Comparison of ENCODE assay signal across 15 cellular contexts in the genomic region with DNA sequence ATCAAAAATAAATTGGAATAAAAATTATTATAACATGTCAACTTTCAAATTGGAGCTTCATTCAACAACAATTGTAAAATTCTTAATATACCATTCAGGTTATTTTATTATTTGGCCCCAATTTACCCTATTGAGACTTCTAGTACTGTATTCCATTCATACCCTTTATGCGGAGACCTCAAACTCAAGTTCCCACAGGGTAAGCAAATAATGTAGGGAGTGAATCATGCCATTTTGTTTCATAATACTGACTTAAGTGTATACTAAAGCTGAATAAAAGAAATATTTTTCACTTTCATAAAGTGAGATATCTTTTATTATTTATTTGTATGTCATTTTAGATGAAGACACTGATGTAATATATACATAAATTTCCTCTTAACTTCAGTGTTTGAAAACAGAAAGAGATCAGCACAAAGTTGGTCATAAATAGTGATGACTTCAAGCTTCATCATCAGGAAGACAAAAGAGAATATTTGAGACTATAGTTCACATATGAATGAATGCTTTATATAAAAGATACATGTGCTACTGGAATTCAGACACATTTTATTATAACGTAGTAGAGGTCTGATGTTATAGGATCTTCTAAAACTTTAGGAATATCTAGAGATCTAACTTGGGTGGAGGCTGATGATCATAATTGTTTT.
A peak's percentile ranks its signal among the peaks of the same experiment; 100 is the strongest.
DNase-seq lines count a peak whose midpoint lies in the region; FAIRE-seq and TF ChIP-seq lines count a peak whose summit lies in the region.
"Had no signal": no experiment of that assay in that cellular context is flagged by ENCODE, and none has a peak within 500 bp of the region (broad histone marks: within the 10 kb centered on the region; RNA-seq: fewer than 3 reads in every experiment).

No MANE protein-coding gene starts in this region.

- H3K4me3 ChIP-seq in bronchial epithelial cell (ENCODE audit: low read depth, low read length) = no peak overlapping the region
- H3K4me3 ChIP-seq in keratinocyte (ENCODE audit: control insufficient read depth in 2 of 3, extremely low read depth in 1 of 3, insufficient read depth in 2 of 3, low read depth in 1 of 3, low read length in 3 of 3) = no peak overlapping the region
- H3K4me3 ChIP-seq in coronary artery = no peak overlapping the region
- H3K4me3 ChIP-seq: BLaER1, GM23248 had no signal

- peaks cover 4% of the 10 kb centered on the region for H3K4me1 ChIP-seq in keratinocyte (ENCODE audit: control insufficient read depth, extremely low read depth, insufficient read depth, low read length)
- H3K4me1 ChIP-seq: BLaER1, Caco-2 had no signal

- H3K9ac ChIP-seq in keratinocyte (ENCODE audit: control insufficient read depth, extremely low read depth, insufficient read depth, low read length) = no peak overlapping the region
- H3K9ac ChIP-seq: BLaER1, GM23248 had no signal

- peak overlapping the region; percentile 52 for H3K27ac ChIP-seq in keratinocyte (ENCODE audit: control insufficient read depth, insufficient read depth, low read length)
- no peak overlapping the region for H3K27ac ChIP-seq in coronary artery
- H3K27ac ChIP-seq: BLaER1, GM23248 had no signal

- dilution Hi-C loops in keratinocyte (cut with MboI; ENCODE audit: extremely low pct_ligation_motif_present, low sequenced_read_pairs) = no loop called here

- H3K79me2 ChIP-seq in keratinocyte (ENCODE audit: control insufficient read depth, insufficient read depth, low read length) = no peaks in the 10 kb centered on the region

- TF ChIP-seq CTCF in bronchial epithelial cell (IDR thresholded peaks at IDR 0.05; ENCODE audit: insufficient read depth, low read length, severe bottlenecking) (no peak), keratinocyte (optimal IDR thresholded peaks at IDR 0.05 in 1 of 3, IDR thresholded peaks at IDR 0.05 in 1 of 3, conservative IDR thresholded peaks at IDR 0.05 in 1 of 3; ENCODE audit: extremely low read depth in 1 of 3, insufficient read depth in 2 of 3, low read length in 3 of 3) (no peak), coronary artery (IDR thresholded peaks at IDR 0.05) (no peak)

- no peaks in the 10 kb centered on the region for H4K20me1 ChIP-seq in keratinocyte (ENCODE audit: control insufficient read depth, extremely low read depth, insufficient read depth, low read length)
- H4K20me1 ChIP-seq: BLaER1 had no signal

- H3K27me3 ChIP-seq in bronchial epithelial cell (ENCODE audit: control insufficient read depth, insufficient read depth, low read length) (no peaks in the 10 kb centered on the region), keratinocyte (ENCODE audit: control insufficient read depth, extremely low read depth, insufficient read depth, low read length) (no peaks in the 10 kb centered on the region)
- H3K27me3 ChIP-seq: BLaER1 had no signal

- DNase-seq in ELR (ENCODE audit: low read depth) (peak; percentile 20), RKO (ENCODE audit: low spot score) (peak; percentile 6), bronchial epithelial cell (ENCODE audit: low read depth) (peak; percentile 49), keratinocyte (ENCODE audit: low read depth, low spot score) (no peak), NCI-H1092 (lab: John Stamatoyannopoulos, UW) (no peak), EL (no peak), coronary artery (ENCODE audit: low spot score) (no peak)
- DNase-seq: AML-193; Caco-2; CD8-positive, alpha-beta memory T cell; DND-41; GM23248; IMR-90 had no signal

- H3K9me1 ChIP-seq in keratinocyte (ENCODE audit: control insufficient read depth, extremely low read depth, insufficient read depth, low read length) = no peaks in the 10 kb centered on the region

- H2AFZ ChIP-seq in keratinocyte (ENCODE audit: control insufficient read depth, low read length) = peak overlapping the region; percentile 21
- H2AFZ ChIP-seq: GM23248 had no signal

- FAIRE-seq in bronchial epithelial cell (lab: Jason Lieb, UNC) (no peak), keratinocyte (lab: Jason Lieb, UNC) (no peak)
- FAIRE-seq: H54 had no signal

- H3K4me2 ChIP-seq in keratinocyte (ENCODE audit: control insufficient read depth, extremely low read depth, insufficient read depth, low read depth, low read length) = peak overlapping the region; percentile 66
- H3K4me2 ChIP-seq: BLaER1 had no signal

- no peaks in the 10 kb centered on the region for H3K9me3 ChIP-seq in keratinocyte (ENCODE audit: control insufficient read depth, low read depth, low read length)
- H3K9me3 ChIP-seq: BLaER1, Caco-2 had no signal

- H3K36me3 ChIP-seq in bronchial epithelial cell (ENCODE audit: control insufficient read depth, insufficient read depth, low read length) (no peaks in the 10 kb centered on the region), keratinocyte (ENCODE audit: control insufficient read depth in 2 of 2, extremely low read depth in 1 of 2, insufficient read depth in 2 of 2, low read length in 2 of 2) (no peaks in the 10 kb centered on the region)
- H3K36me3 ChIP-seq: BLaER1 had no signal

Comparison
In these comparisons a context has a peak if more than half of its experiments do, and no peak if none do; other contexts are left out.
1. DNase-seq: peak in ELR (single experiment), RKO (single experiment) and bronchial epithelial cell (single experiment); none in keratinocyte (single experiment), NCI-H1092 (single experiment), EL (single experiment) and coronary artery (single experiment).